ENCODE assay signal across 9 cellular contexts in genomic region chr11:133955945-133956421, GRCh38. TPM values are rescaled to one million over a fixed set of nuclear protein-coding genes. Genes with fewer than 3 reads are reported as not detected.
DNase-seq lines count a peak whose midpoint lies in the region; ATAC-seq and TF ChIP-seq lines count a peak whose summit lies in the region.
"Had no signal": no experiment of that assay in that cellular context is flagged by ENCODE, and none has a peak within 500 bp of the region (broad histone marks: within the 10 kb centered on the region; RNA-seq: fewer than 3 reads in every experiment).

No MANE protein-coding gene starts in this region.

- DNase-seq in A673 (ENCODE audit: low spot score) (no peak), astrocyte of the hippocampus (ENCODE audit: low read depth, low spot score) (peak; percentile 36)
- DNase-seq: NCI-H2171 had no signal

- H3K36me3 ChIP-seq in A673 (ENCODE audit: insufficient read depth, low read length, poor library complexity, severe bottlenecking) (no peaks in the 10 kb centered on the region), HEK293 (ENCODE audit: control insufficient read depth in 2 of 2, insufficient read depth in 1 of 2, low read length in 2 of 2) (no peaks in the 10 kb centered on the region), mesodermal cell (ENCODE audit: control insufficient read depth, insufficient read depth, low read length) (no peaks in the 10 kb centered on the region)

- no TSS peak for BruUV-seq in A673 (replicated peaks; lab: Mats Ljungman, UMichigan)

- POLR2A ChIA-PET in A673 (lab: Charles Lee; ENCODE audit: low non-redundant PET) (no interaction called here), HEK293 (lab: Yijun Ruan, JAX) (interaction anchor here (0.9 to 1.2 kb wide), 2 partner anchors 8 to 9 kb away, joined by 3 read pairs; no protein-coding TSS in a partner anchor)

- H3K9me3 ChIP-seq in A673 (ENCODE audit: low read depth, low read length, poor library complexity, severe bottlenecking) (no peaks in the 10 kb centered on the region), HEK293 (ENCODE audit: control insufficient read depth, insufficient read depth, low read depth, low read length) (no peaks in the 10 kb centered on the region), mesodermal cell (ENCODE audit: control insufficient read depth, low read length) (no peaks in the 10 kb centered on the region)

- peaks cover 37% of the 10 kb centered on the region for H3K27me3 ChIP-seq in A673 (replicated peaks; ENCODE audit: insufficient read depth, low read depth, low read length, poor library complexity)

- H3K4me3 ChIP-seq in A673 (ENCODE audit: low read depth, low read length, poor library complexity, severe bottlenecking) (peak overlapping the region; percentile 60), HEK293 (ENCODE audit: low read depth, low read length) (peak overlapping the region; percentile 59), mesodermal cell (ENCODE audit: extremely low read depth, insufficient read depth, low read length, poor library complexity, severe bottlenecking) (peak overlapping the region; percentile 56)

- no peak overlapping the region for H3K27ac ChIP-seq in A673 (ENCODE audit: low read depth, low read length, poor library complexity, severe bottlenecking)
- no peak overlapping the region for H3K27ac ChIP-seq in HEK293 (ENCODE audit: extremely low read depth, low read depth, low read length)
- no peak overlapping the region for H3K27ac ChIP-seq in mesodermal cell (ENCODE audit: low read depth, low read length, severe bottlenecking)

- intact Hi-C loops in A673 (cut with micrococcal nuclease; ENCODE audit: unreplicated experiment), result no loop called here

- H3K4me1 ChIP-seq in A673 (ENCODE audit: insufficient read depth, low read length, poor library complexity, severe bottlenecking) (peaks cover 15% of the 10 kb centered on the region), HEK293 (ENCODE audit: control insufficient read depth, insufficient read depth, low read length) (peaks cover 9% of the 10 kb centered on the region), mesodermal cell (ENCODE audit: control insufficient read depth, insufficient read depth, low read length, poor library complexity, severe bottlenecking) (peaks cover 19% of the 10 kb centered on the region)

- ATAC-seq in HG03135 (IDR thresholded peaks at IDR 0.05; ENCODE audit: unreplicated experiment) (no peak), GM21619 (IDR thresholded peaks at IDR 0.05; ENCODE audit: unreplicated experiment) (no peak), GM19324 (IDR thresholded peaks at IDR 0.05; ENCODE audit: low FRiP score, unreplicated experiment) (no peak), GM18873 (IDR thresholded peaks at IDR 0.05; ENCODE audit: low FRiP score, unreplicated experiment) (no peak)

- WGBS in mesodermal cell (ENCODE audit: insufficient coverage in 2 of 2), 2 experiments, result 0% methylated on average over 30 to 54 of the region's 58 CpGs

- TF ChIP-seq CTCF in A673 (conservative IDR thresholded peaks at IDR 0.05; ENCODE audit: low read depth, low read length) (no peak), HEK293 (tag by site-specific recombination; IDR thresholded peaks at IDR 0.05) (no peak)

- CTCF ChIA-PET in A673 (lab: Charles Lee), result no interaction called here
- CTCF ChIA-PET in HEK293 (lab: Yijun Ruan, JAX), result interaction anchor here (0.7 to 1.1 kb wide), 2 partner anchors 9 to 10 kb away, joined by 3 read pairs; no protein-coding TSS in a partner anchor

TF ChIP-seq in HEK293, 187 proteins besides CTCF, POLR2A, EP300 and RAD21:
- peak; percentile 62; the same call in 1 of the 2 replicates for TF ChIP-seq ZBTB20 (tag by site-specific recombination; IDR thresholded peaks at IDR 0.05)
- TF ChIP-seq ZBTB8A (tag by site-specific recombination; IDR thresholded peaks at IDR 0.05), result peak; percentile 62
- peak; percentile 77 for TF ChIP-seq ZIC2 (tag by site-specific recombination; IDR thresholded peaks at IDR 0.05)
- peak; percentile 73 for TF ChIP-seq ZBTB26 (tag by site-specific recombination; optimal IDR thresholded peaks at IDR 0.05)
- TF ChIP-seq GLIS1 (tag by site-specific recombination; IDR thresholded peaks at IDR 0.05), result peak; percentile 23; the same call in 1 of the 2 replicates
- TF ChIP-seq ZFHX2 (tag by site-specific recombination; conservative IDR thresholded peaks at IDR 0.05), result 0 out of 2 replicates have a peak, but pooled peaks have one; percentile 26
- TF ChIP-seq ATF2 (tag by site-specific recombination; IDR thresholded peaks at IDR 0.05; ENCODE audit: low read depth), result no peak
- no peak for TF ChIP-seq OSR2 (tag by site-specific recombination; IDR thresholded peaks at IDR 0.05)
- TF ChIP-seq GLIS2 (tag by site-specific recombination; IDR thresholded peaks at IDR 0.05), result peak; percentile 34; the same call in 1 of the 2 replicates
- TF ChIP-seq ZNF76 (tag by site-specific recombination; IDR thresholded peaks at IDR 0.05; ENCODE audit: borderline replicate concordance, low read depth), result peak; percentile 57; the same call in 1 of the 2 replicates
- peak; percentile 47; the same call in 1 of the 2 replicates for TF ChIP-seq ZNF335 (tag by site-specific recombination; conservative IDR thresholded peaks at IDR 0.05)
- no peak for TF ChIP-seq ZNF19 (tag by site-specific recombination; IDR thresholded peaks at IDR 0.05; ENCODE audit: low read depth)

RNA-seq across cellular contexts. Expression of gene IGSF9B, which starts 0.8 kb away (rescaled TPM):
- 10.1 and 14.2 TPM in 2 replicates for total RNA-seq in A673 (2021)
- 7.9 TPM for polyA plus RNA-seq in mesodermal cell (2013, experiment 1 of 2)
- 2.5 TPM for polyA plus RNA-seq in mesodermal cell (2013, experiment 2 of 2)
